ENCODE assay signal across 22 cellular contexts in the genomic region with DNA sequence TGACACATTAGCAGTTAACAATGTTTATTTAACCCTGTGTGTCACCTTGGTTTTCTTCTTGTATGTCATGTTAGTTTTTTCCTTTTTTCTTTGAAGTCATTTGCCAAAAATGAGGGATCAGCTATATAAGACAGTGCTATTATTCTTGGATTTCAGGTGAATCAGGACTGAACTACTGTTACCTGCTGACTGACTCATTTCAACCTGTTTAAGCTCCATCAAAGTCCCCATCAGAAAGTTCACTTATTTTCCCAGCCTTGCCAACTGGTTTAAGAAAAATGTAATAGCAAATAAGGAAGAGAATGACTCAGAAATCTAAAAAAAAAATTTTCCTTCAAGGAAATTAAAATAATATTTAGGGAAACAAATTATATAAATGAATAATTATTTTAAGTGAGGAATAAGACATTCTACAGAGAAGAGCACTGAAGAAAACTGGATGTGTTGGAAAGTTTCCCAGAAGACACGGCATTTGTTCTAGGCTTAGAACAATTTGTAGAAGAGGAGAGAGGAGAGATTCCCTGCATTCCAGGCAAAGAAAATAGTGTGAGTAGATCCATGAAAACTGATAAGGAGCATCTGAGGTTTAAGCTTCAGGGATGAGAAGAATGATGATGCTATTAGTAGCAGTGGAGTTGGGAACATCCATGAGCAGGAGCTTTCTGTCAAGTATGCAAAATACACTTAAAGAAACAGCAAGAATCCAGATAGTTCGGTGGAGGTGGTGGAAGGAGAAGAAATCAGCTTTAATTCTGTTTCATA.
DNase-seq lines count a peak whose midpoint lies in the region; ATAC-seq and TF ChIP-seq lines count a peak whose summit lies in the region.
"Had no signal": no experiment of that assay in that cellular context is flagged by ENCODE, and none has a peak within 500 bp of the region (broad histone marks: within the 10 kb centered on the region; RNA-seq: fewer than 3 reads in every experiment).

No MANE protein-coding gene starts in this region.

- intact Hi-C loops in thyroid gland (cut with DNase I): no loop called here
- intact Hi-C loops in stomach (cut with DNase I; ENCODE audit: low total_unique reads): no loop called here

- DNase-seq in HFFc6: peak; percentile 85
- DNase-seq in astrocyte of the hippocampus (ENCODE audit: low read depth, low spot score): peak; percentile 73
- DNase-seq in foreskin keratinocyte: peak in 1 of 2 donors; percentile 5
- no peak for DNase-seq in thyroid gland
- no peak for DNase-seq in nucleus accumbens (lab: John Stamatoyannopoulos, UW)
- no peak for DNase-seq in stomach
- DNase-seq: activated CD8-positive, alpha-beta memory T cell treated with anti-CD3 and anti-CD28 coated beads, Interleukin-2, amount 10 ng/mL, durations not matched to agents 7 days and 5 days; activated effector memory CD4-positive, alpha-beta T cell treated with Interleukin-2 at 50 U/mL for 16 hours; CD4-positive, alpha-beta memory T cell; DMS79 treated with DMSO at 0.1 percent for 48 hours; GOT3; hippocampal formation; left colon; NCI-H2029 treated with DMSO at 0.1 percent for 48 hours; NCI-H524; T1000; upper lobe of left lung had no signal

- TF ChIP-seq CTCF in HFFc6 (IDR thresholded peaks at IDR 0.05) (no peak), foreskin keratinocyte (conservative IDR thresholded peaks at IDR 0.05) (no peak), thyroid gland (IDR thresholded peaks at IDR 0.05) (no peak), stomach (IDR thresholded peaks at IDR 0.05) (no peak)

- H3K27ac ChIP-seq in foreskin keratinocyte: no peak overlapping the region
- peak overlapping the region; percentile 13 to 38 (median 15) for H3K27ac ChIP-seq in thyroid gland
- no peak overlapping the region for H3K27ac ChIP-seq in stomach
- H3K27ac ChIP-seq: SJSA1, upper lobe of left lung had no signal

- no peaks in the 10 kb centered on the region for H3K4me1 ChIP-seq in foreskin keratinocyte
- H3K4me1 ChIP-seq in thyroid gland: peaks cover 29 to 33% of the 10 kb centered on the region in 2 donors
- peaks cover 0 to 6% (median 0%) of the 10 kb centered on the region in 4 donors for H3K4me1 ChIP-seq in stomach
- H3K4me1 ChIP-seq: SJSA1 had no signal

- H3K4me1 Mint-ChIP-seq in HFFc6 (ENCODE audit: low read depth): peaks cover 47% of the 10 kb centered on the region
- H3K4me1 Mint-ChIP-seq: activated CD8-positive, alpha-beta memory T cell treated with anti-CD3 and anti-CD28 coated beads, Interleukin-2, amount 10 ng/mL, durations not matched to agents 7 days and 5 days; stimulated activated memory B cell treated with anti-CD40 and anti-IgM and Interleukin-4, amounts not matched to agents 10 μg/mL and 1 μg/mL and 100 μg/mL, for 72 hours had no signal

- H3K27me3 ChIP-seq in foreskin keratinocyte: no peaks in the 10 kb centered on the region
- no peaks in the 10 kb centered on the region for H3K27me3 ChIP-seq in thyroid gland
- H3K27me3 ChIP-seq in stomach: no peaks in the 10 kb centered on the region
- H3K27me3 ChIP-seq: SJSA1, upper lobe of left lung had no signal

- H3K36me3 ChIP-seq in thyroid gland: no peaks in the 10 kb centered on the region
- H3K36me3 ChIP-seq in stomach: no peaks in the 10 kb centered on the region
- H3K36me3 ChIP-seq: SJSA1, upper lobe of left lung had no signal

- no peak overlapping the region; the same call in 1 of the 2 replicates for H3K4me3 Mint-ChIP-seq in HFFc6
- H3K4me3 Mint-ChIP-seq: activated CD8-positive, alpha-beta memory T cell treated with anti-CD3 and anti-CD28 coated beads, Interleukin-2, amount 10 ng/mL, durations not matched to agents 7 days and 5 days; CD4-positive, alpha-beta memory T cell; dendritic cell treated with granulocyte-macrophage colony-stimulating factor and Interleukin-4, amounts not matched to agents 40 ng/mL and 50 ng/mL, for 4 days; stimulated activated memory B cell treated with anti-CD40 and anti-IgM and Interleukin-4, amounts not matched to agents 10 μg/mL and 1 μg/mL and 100 μg/mL, for 72 hours had no signal

- WGBS in thyroid gland, 2 donors: 29 to 32% methylated on average over 2 of the region's 2 CpGs
- 83 to 91% (median 89%) methylated on average over 2 of the region's 2 CpGs for WGBS in stomach, 5 donors

- no peaks in the 10 kb centered on the region; the same call in 1 of the 2 replicates for H3K36me3 Mint-ChIP-seq in HFFc6 (ENCODE audit: low read depth)

- TF ChIP-seq POLR2A in thyroid gland (IDR thresholded peaks at IDR 0.05) (no peak), stomach (IDR thresholded peaks at IDR 0.05) (no peak)

- ATAC-seq in foreskin keratinocyte (peak; percentile 44), GM18907 (IDR thresholded peaks at IDR 0.05; ENCODE audit: unreplicated experiment) (no peak)
- ATAC-seq: activated CD8-positive, alpha-beta memory T cell treated with anti-CD3 and anti-CD28 coated beads, Interleukin-2, amount 10 ng/mL, durations not matched to agents 7 days and 5 days; left colon; stimulated activated memory B cell treated with anti-CD40 and anti-IgM and Interleukin-4, amounts not matched to agents 10 μg/mL and 1 μg/mL and 100 μg/mL, for 72 hours had no signal

- H3K27me3 Mint-ChIP-seq in HFFc6 (ENCODE audit: insufficient read depth): no peaks in the 10 kb centered on the region
- H3K27me3 Mint-ChIP-seq: activated CD8-positive, alpha-beta memory T cell treated with anti-CD3 and anti-CD28 coated beads, Interleukin-2, amount 10 ng/mL, durations not matched to agents 7 days and 5 days; CD4-positive, alpha-beta memory T cell; dendritic cell treated with granulocyte-macrophage colony-stimulating factor and Interleukin-4, amounts not matched to agents 40 ng/mL and 50 ng/mL, for 4 days; progenitor cell of endocrine pancreas; stimulated activated memory B cell treated with anti-CD40 and anti-IgM and Interleukin-4, amounts not matched to agents 10 μg/mL and 1 μg/mL and 100 μg/mL, for 72 hours had no signal

- H3K9me3 Mint-ChIP-seq in HFFc6: no peaks in the 10 kb centered on the region; the same call in 1 of the 2 replicates
- H3K9me3 Mint-ChIP-seq: dendritic cell treated with granulocyte-macrophage colony-stimulating factor and Interleukin-4, amounts not matched to agents 40 ng/mL and 50 ng/mL, for 4 days; stimulated activated memory B cell treated with anti-CD40 and anti-IgM and Interleukin-4, amounts not matched to agents 10 μg/mL and 1 μg/mL and 100 μg/mL, for 72 hours had no signal

- H3K9me3 ChIP-seq in thyroid gland (no peaks in the 10 kb centered on the region), stomach (no peaks in the 10 kb centered on the region)
- H3K9me3 ChIP-seq: SJSA1, upper lobe of left lung had no signal

- H3K4me3 ChIP-seq in thyroid gland (replicated peaks in 1 of 3): no peak overlapping the region
- no peak overlapping the region for H3K4me3 ChIP-seq in stomach
- H3K4me3 ChIP-seq: SJSA1, upper lobe of left lung had no signal

- no peak for TF ChIP-seq EP300 in stomach (IDR thresholded peaks at IDR 0.05)

- peak overlapping the region; percentile 55 for H3K27ac Mint-ChIP-seq in HFFc6
- H3K27ac Mint-ChIP-seq: activated CD8-positive, alpha-beta memory T cell treated with anti-CD3 and anti-CD28 coated beads, Interleukin-2, amount 10 ng/mL, durations not matched to agents 7 days and 5 days; dendritic cell treated with granulocyte-macrophage colony-stimulating factor and Interleukin-4, amounts not matched to agents 40 ng/mL and 50 ng/mL, for 4 days; progenitor cell of endocrine pancreas; stimulated activated memory B cell treated with anti-CD40 and anti-IgM and Interleukin-4, amounts not matched to agents 10 μg/mL and 1 μg/mL and 100 μg/mL, for 72 hours had no signal

Comparison
In these comparisons a context has a peak if more than half of its experiments do, and no peak if none do; other contexts are left out.
1. DNase-seq: peak in HFFc6 (single experiment) and astrocyte of the hippocampus (single experiment); none in thyroid gland (0 of 2), nucleus accumbens (0 of 56) and stomach (single experiment).
2. H3K27ac ChIP-seq: peak in thyroid gland (3 of 3); none in foreskin keratinocyte (single experiment) and stomach (0 of 5).